ENCODE assay signal across 16 cellular contexts in the genomic region with DNA sequence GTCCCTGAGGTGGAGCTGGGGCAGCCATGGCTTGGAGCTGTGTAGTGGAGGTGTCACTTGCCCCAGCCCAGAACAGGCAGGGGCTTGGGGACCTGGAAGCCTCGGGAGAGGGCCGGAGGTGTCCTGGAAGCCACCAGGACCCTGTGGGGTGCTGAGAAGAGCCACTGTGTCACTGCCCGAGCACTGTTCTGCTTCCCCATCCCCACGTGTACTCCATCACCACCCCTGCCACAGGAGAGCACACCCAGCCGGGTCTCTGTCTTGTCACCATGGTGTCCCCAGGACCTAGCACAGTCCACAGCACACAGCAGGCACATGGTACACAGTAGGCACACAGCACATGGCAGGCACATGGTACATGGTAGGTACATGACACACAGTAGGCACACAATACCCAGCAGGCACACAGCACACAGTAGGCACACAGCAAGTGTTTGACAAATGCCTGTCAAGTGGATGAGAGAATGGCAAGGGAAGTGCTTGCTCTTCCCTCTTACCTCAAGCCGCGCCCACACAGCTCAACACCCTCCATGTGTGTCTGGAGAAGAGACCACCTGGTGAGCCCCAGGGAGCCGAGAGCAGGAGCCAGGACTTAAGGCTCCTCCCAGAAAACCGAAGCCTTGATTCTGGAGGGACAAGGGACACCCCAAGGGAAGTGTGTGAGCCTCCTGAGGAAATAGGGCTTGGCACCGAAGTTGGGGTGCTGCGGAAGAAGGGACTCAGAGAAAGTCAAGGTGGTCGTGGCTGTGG. TPM values are rescaled to one million over a fixed set of nuclear protein-coding genes. Genes with fewer than 3 reads are reported as not detected.
DNase-seq lines count a peak whose midpoint lies in the region; ATAC-seq, FAIRE-seq and TF ChIP-seq lines count a peak whose summit lies in the region.
"Had no signal": no experiment of that assay in that cellular context is flagged by ENCODE, and none has a peak within 500 bp of the region (broad histone marks: within the 10 kb centered on the region; RNA-seq: fewer than 3 reads in every experiment).

No MANE protein-coding gene starts in this region.

- intact Hi-C loops in Panc1 (cut with micrococcal nuclease; ENCODE audit: unreplicated experiment) (no loop called here), upper lobe of right lung (cut with DNase I) (no loop called here)

- H3K9me3 Mint-ChIP-seq in activated CD8-positive, alpha-beta memory T cell treated with anti-CD3 and anti-CD28 coated beads, Interleukin-2, amount 10 ng/mL, durations not matched to agents 7 days and 5 days (ENCODE audit: low read depth): no peaks in the 10 kb centered on the region

- peaks cover 73% of the 10 kb centered on the region for H3K4me1 Mint-ChIP-seq in activated CD8-positive, alpha-beta memory T cell treated with anti-CD3 and anti-CD28 coated beads, Interleukin-2, amount 10 ng/mL, durations not matched to agents 7 days and 5 days

- peak overlapping the region; percentile 69; the same call in 1 of the 2 replicates for H2AK5ac ChIP-seq in H1 (ENCODE audit: low read depth, low read length)

- peaks cover 5% of the 10 kb centered on the region; the same call in 1 of the 2 replicates for H3K23me2 ChIP-seq in H1 (ENCODE audit: low read depth, low read length)

- TF ChIP-seq CTCF in Panc1 (IDR thresholded peaks at IDR 0.05) (no peak), H1 (IDR thresholded peaks at IDR 0.05; ENCODE audit: control extremely low read depth in 1 of 3, insufficient read depth in 1 of 3, low read depth in 1 of 3, low read length in 3 of 3) (no peak), upper lobe of right lung (IDR thresholded peaks at IDR 0.05) (no peak)

- peaks cover 76% of the 10 kb centered on the region for H3K4me1 ChIP-seq in Panc1 (ENCODE audit: control insufficient read depth, insufficient read depth, low read length)
- peaks cover under 1 to 10% (median 3%) of the 10 kb centered on the region in 4 experiments; a peak in 5 of 7 replicates for H3K4me1 ChIP-seq in H1 (replicated peaks in 1 of 4; ENCODE audit: control insufficient read depth in 3 of 4, insufficient read depth in 4 of 4, low read length in 3 of 4)
- peaks cover 29% of the 10 kb centered on the region for H3K4me1 ChIP-seq in upper lobe of right lung

- peak overlapping the region; percentile 64; the same call in 1 of the 2 replicates for H2BK12ac ChIP-seq in H1 (ENCODE audit: low read depth, low read length)

- H2BK5ac ChIP-seq in H1 (ENCODE audit: low read depth, low read length): peak overlapping the region; percentile 79; the same call in 1 of the 2 replicates

- H3K27ac Mint-ChIP-seq in activated CD8-positive, alpha-beta memory T cell treated with anti-CD3 and anti-CD28 coated beads, Interleukin-2, amount 10 ng/mL, durations not matched to agents 7 days and 5 days: no peak overlapping the region

- no peak overlapping the region for H3K4me2 ChIP-seq in H1 (ENCODE audit: insufficient read depth in 1 of 2, low read depth in 2 of 2, low read length in 2 of 2)
- H3K4me2 ChIP-seq: PC-9 had no signal

- no peak overlapping the region for H3K14ac ChIP-seq in H1 (ENCODE audit: insufficient read length)

- no peak for TF ChIP-seq POLR2A in H1 (IDR thresholded peaks at IDR 0.05; ENCODE audit: control extremely low read depth in 1 of 2, low read depth in 2 of 2, low read length in 2 of 2)

- H3K36me3 Mint-ChIP-seq in activated CD8-positive, alpha-beta memory T cell treated with anti-CD3 and anti-CD28 coated beads, Interleukin-2, amount 10 ng/mL, durations not matched to agents 7 days and 5 days: peaks cover 60% of the 10 kb centered on the region

- peak overlapping the region; percentile 95; the same call in 1 of the 2 replicates for H2BK15ac ChIP-seq in H1 (ENCODE audit: low read length)

- no peak for TF ChIP-seq RAD21 in H1 (IDR thresholded peaks at IDR 0.05 in 1 of 2, conservative IDR thresholded peaks at IDR 0.05 in 1 of 2; ENCODE audit: low read depth in 2 of 2, low read length in 2 of 2)

- H2BK120ac ChIP-seq in H1 (replicated peaks; ENCODE audit: low read depth, low read length): no peak overlapping the region

- CTCF ChIA-PET in activated CD8-positive, alpha-beta memory T cell treated with anti-CD3 and anti-CD28 coated beads, Interleukin-2, amount 10 ng/mL, durations not matched to agents 7 days and 5 days (lab: Charles Lee): no interaction called here
- CTCF ChIA-PET in Panc1 (lab: Charles Lee) (no interaction called here), H1 (lab: Charles Lee; ENCODE audit: partially characterized antibody) (interaction anchor here (0.7 to 0.9 kb wide), 2 partner anchors 26 to 135 kb away, joined by 3 read pairs; no protein-coding TSS in a partner anchor)

- no peaks in the 10 kb centered on the region for H3K36me3 ChIP-seq in Panc1 (ENCODE audit: control insufficient read depth, insufficient read depth, low read length)
- no peaks in the 10 kb centered on the region for H3K36me3 ChIP-seq in H1 (ENCODE audit: control insufficient read depth in 2 of 4, insufficient read depth in 4 of 4, low read length in 3 of 4)
- no peaks in the 10 kb centered on the region for H3K36me3 ChIP-seq in upper lobe of right lung
- H3K36me3 ChIP-seq: thyroid gland had no signal

- 82% methylated on average over 10 of the region's 12 CpGs; no CpG with 5 or more reads in 1 of the 2 experiments for WGBS in H1 (ENCODE audit: extremely low coverage in 1 of 2, insufficient coverage in 1 of 2, insufficient read length in 1 of 2, insufficient replicate concordance in 2 of 2, low coverage in 1 of 2, low lambda C conversion rate in 2 of 2, missing lambda C conversion rate in 1 of 2), 2 experiments

- no peaks in the 10 kb centered on the region for H3K27me3 Mint-ChIP-seq in activated CD8-positive, alpha-beta memory T cell treated with anti-CD3 and anti-CD28 coated beads, Interleukin-2, amount 10 ng/mL, durations not matched to agents 7 days and 5 days
- H3K27me3 Mint-ChIP-seq: naive B cell had no signal

- H3K9ac ChIP-seq in H1 (replicated peaks in 1 of 4; ENCODE audit: extremely low read depth in 1 of 4, low read depth in 3 of 4, low read length in 3 of 4): no peak overlapping the region

- H4K91ac ChIP-seq in H1 (replicated peaks; ENCODE audit: insufficient read length, low read length): peak overlapping the region; percentile 5

- no peak overlapping the region for H3K18ac ChIP-seq in H1 (ENCODE audit: extremely low read depth, low read length)

- peak overlapping the region; percentile 97 for H3K27ac ChIP-seq in Panc1 (ENCODE audit: low read length)
- no peak overlapping the region for H3K27ac ChIP-seq in H1 (ENCODE audit: low read depth, low read length)
- no peak overlapping the region for H3K27ac ChIP-seq in upper lobe of right lung
- H3K27ac ChIP-seq: PC-9 had no signal

- H3K4ac ChIP-seq in H1 (replicated peaks; ENCODE audit: insufficient read length, low read depth, low read length): no peak overlapping the region

- no peak overlapping the region for H3K56ac ChIP-seq in H1 (replicated peaks; ENCODE audit: insufficient read length, low read depth, low read length)

- DNase-seq in activated CD8-positive, alpha-beta memory T cell treated with anti-CD3 and anti-CD28 coated beads for 24 hours: peak; percentile 57
- DNase-seq in activated CD8-positive, alpha-beta memory T cell treated with anti-CD3 and anti-CD28 coated beads, Interleukin-2, amount 10 ng/mL, durations not matched to agents 7 days and 5 days: no peak
- DNase-seq in Panc1 (ENCODE audit: low read depth, low spot score) (no peak), H1 (ENCODE audit: low read depth in 1 of 2, low spot score in 2 of 2) (no peak), upper lobe of right lung (no peak), amniotic stem cell (lab: John Stamatoyannopoulos, UW) (no peak)
- peak; percentile 17 for DNase-seq in stimulated activated CD8-positive, alpha-beta memory T cell treated with anti-CD3 and anti-CD28 coated beads, Interleukin-4, amount 100 ng/mL, for 48 hours
- DNase-seq: DMS153, naive B cell, NCI-H1048, NCI-H446 treated with DMSO at 0.1 percent for 48 hours, PC-9, thyroid gland had no signal

- in situ Hi-C loops in Panc1 (cut with HindIII; ENCODE audit: low pct_unique_long_range_greater_than_20kb, low sequenced_read_pairs): no loop called here

- no peak overlapping the region for H2BK20ac ChIP-seq in H1 (ENCODE audit: low read length)

- FAIRE-seq in H1 (lab: Jason Lieb, UNC): no peak
- FAIRE-seq: endometrium had no signal

- POLR2A ChIA-PET in Panc1 (lab: Charles Lee): interaction anchor here (0.5 kb wide), 1 partner anchor 11 kb away, joined by 3 read pairs; no protein-coding TSS in a partner anchor
- POLR2A ChIA-PET in H1 (lab: Charles Lee; ENCODE audit: partially characterized antibody): no interaction called here

- no peak overlapping the region for H3K4me3 Mint-ChIP-seq in activated CD8-positive, alpha-beta memory T cell treated with anti-CD3 and anti-CD28 coated beads, Interleukin-2, amount 10 ng/mL, durations not matched to agents 7 days and 5 days

- no peak for TF ChIP-seq EP300 in H1 (IDR thresholded peaks at IDR 0.05; ENCODE audit: borderline replicate concordance in 1 of 2, low read depth in 2 of 2, low read length in 2 of 2)

- BruUV-seq in Panc1 (replicated peaks; lab: Mats Ljungman, UMichigan): no TSS peak

- no peak overlapping the region for H3K23ac ChIP-seq in H1 (ENCODE audit: insufficient read length)

- no peak overlapping the region for H4K5ac ChIP-seq in H1 (ENCODE audit: insufficient read length, low read depth, low read length)

- no peaks in the 10 kb centered on the region for H3K27me3 ChIP-seq in Panc1 (ENCODE audit: control insufficient read depth, insufficient read depth, low read length)
- H3K27me3 ChIP-seq in H1 (replicated peaks in 1 of 4; ENCODE audit: control insufficient read depth in 3 of 4, extremely low read depth in 1 of 4, insufficient read depth in 3 of 4, low read length in 3 of 4): no peaks in the 10 kb centered on the region
- no peaks in the 10 kb centered on the region for H3K27me3 ChIP-seq in upper lobe of right lung
- H3K27me3 ChIP-seq: thyroid gland had no signal

- peaks cover 7% of the 10 kb centered on the region for H3K79me1 ChIP-seq in H1 (ENCODE audit: low read depth, low read length)

- peaks cover 0 to 7% of the 10 kb centered on the region in 2 experiments for H4K20me1 ChIP-seq in H1 (replicated peaks in 1 of 2; ENCODE audit: control insufficient read depth in 1 of 2, insufficient read depth in 2 of 2, low read length in 2 of 2)

- H3K9me3 ChIP-seq in Panc1 (ENCODE audit: control insufficient read depth, insufficient read depth, low read depth, low read length) (no peaks in the 10 kb centered on the region), H1 (ENCODE audit: insufficient read depth in 2 of 2, low read depth in 1 of 2, low read length in 1 of 2) (no peaks in the 10 kb centered on the region), upper lobe of right lung (no peaks in the 10 kb centered on the region)
- H3K9me3 ChIP-seq: thyroid gland had no signal

- no peak for ATAC-seq in activated CD8-positive, alpha-beta memory T cell treated with anti-CD3 and anti-CD28 coated beads, Interleukin-2, amount 10 ng/mL, durations not matched to agents 7 days and 5 days
- ATAC-seq in Panc1 (no peak), upper lobe of right lung (no peak), GM21576 (IDR thresholded peaks at IDR 0.05; ENCODE audit: unreplicated experiment) (no peak)

- H3K4me3 ChIP-seq in Panc1 (ENCODE audit: low read depth in 2 of 2, low read length in 2 of 2) (no peak overlapping the region), H1 (ENCODE audit: extremely low read depth in 1 of 4, insufficient read depth in 2 of 4, low read depth in 3 of 4, low read length in 4 of 4) (no peak overlapping the region), upper lobe of right lung (no peak overlapping the region)
- H3K4me3 ChIP-seq: PC-9, thyroid gland had no signal

- H3K79me2 ChIP-seq in H1 (ENCODE audit: control insufficient read depth in 1 of 2, insufficient read depth in 2 of 2, low read length in 2 of 2): peaks cover 0 to 4% of the 10 kb centered on the region in 2 experiments; a peak in 1 of 4 replicates

- H4K8ac ChIP-seq in H1 (ENCODE audit: extremely low read depth, insufficient read depth, low read length): peak overlapping the region; percentile 7

- H2AFZ ChIP-seq in H1 (ENCODE audit: low read length): no peak overlapping the region
- H2AFZ ChIP-seq: PC-9 had no signal

RNA-seq across cellular contexts. Expression of a gene that starts 13.3 kb away (rescaled TPM):
- 100 to 1,000 TPM in 1 of 2 experiments, 10 to 100 TPM in 1; 94.7 to 101 TPM for total RNA-seq in activated CD8-positive, alpha-beta memory T cell treated with anti-CD3 and anti-CD28 coated beads, Interleukin-2, amount 10 ng/mL, durations not matched to agents 7 days and 5 days
- total RNA-seq in Panc1 (2021; ENCODE audit: unreplicated experiment): 88.8 TPM
- 59.2 TPM for polyA plus RNA-seq in Panc1 (2012; ENCODE audit: insufficient read length)
- 19.2 and 19.3 TPM in 2 replicates for total RNA-seq in H1 (2021; fragmentation: NEBNext Ultra II Directional; extraction: Animal tissue kit (Norgen Biotek cat#: 25700))
- 6.8 and 7.7 TPM in 2 replicates for polyA plus RNA-seq in H1 (2011; rRNA removed)
- polyA plus RNA-seq in H1 (2011; cell fraction: cytosol; rRNA removed): 8.9 TPM
- 14.2 TPM for polyA plus RNA-seq in H1 (2011; cell fraction: nucleus; rRNA removed)
- polyA plus RNA-seq in H1 (2012, experiment 1 of 2): 6.1 to 8.2 TPM (median 7.4 TPM) in 4 replicates
- polyA plus RNA-seq in H1 (2012, experiment 2 of 2): 2.2 TPM
- polyA plus RNA-seq in H1 (2013, experiment 1 of 2): 13.3 TPM
- polyA plus RNA-seq in H1 (2013, experiment 2 of 2): 12.9 TPM
- 13.3 and 15.9 TPM in 2 replicates for polyA minus RNA-seq in H1 (2011; rRNA and poly(A)+ RNA removed)
- polyA minus RNA-seq in H1 (2011; cell fraction: cytosol; rRNA and poly(A)+ RNA removed): 16.8 TPM
- 11.4 TPM for polyA minus RNA-seq in H1 (2011; cell fraction: nucleus; rRNA and poly(A)+ RNA removed)
- total RNA-seq in upper lobe of right lung: 78.9 TPM
- total RNA-seq: A673 had no signal

Comparison
In these comparisons a context has a peak if more than half of its experiments do, and no peak if none do; other contexts are left out.
1. DNase-seq: peak in activated CD8-positive, alpha-beta memory T cell treated with anti-CD3 and anti-CD28 coated beads for 24 hours (single experiment) and stimulated activated CD8-positive, alpha-beta memory T cell treated with anti-CD3 and anti-CD28 coated beads, Interleukin-4, amount 100 ng/mL, for 48 hours (single experiment); none in activated CD8-positive, alpha-beta memory T cell treated with anti-CD3 and anti-CD28 coated beads, Interleukin-2, amount 10 ng/mL, durations not matched to agents 7 days and 5 days (single experiment), Panc1 (single experiment), H1 (0 of 2), upper lobe of right lung (single experiment) and amniotic stem cell (single experiment).